ENCODE assay signal across 26 cellular contexts in genomic region chr2:143133783-143134182, GRCh38. TPM values are rescaled to one million over a fixed set of nuclear protein-coding genes. Genes with fewer than 3 reads are reported as not detected.
A peak's percentile ranks its signal among the peaks of the same experiment; 100 is the strongest.
DNase-seq lines count a peak whose midpoint lies in the region; ATAC-seq, FAIRE-seq and TF ChIP-seq lines count a peak whose summit lies in the region.
"Had no signal": no experiment of that assay in that cellular context is flagged by ENCODE, and none has a peak within 500 bp of the region (broad histone marks: within the 10 kb centered on the region; RNA-seq: fewer than 3 reads in every experiment).

No MANE protein-coding gene starts in this region.

- H3K9me3 ChIP-seq in DND-41 (ENCODE audit: insufficient read depth, low read length, severe bottlenecking): no peaks in the 10 kb centered on the region
- H3K9me3 ChIP-seq in K562 (replicated peaks; ENCODE audit: control insufficient read depth, insufficient read depth, low read depth, low read length): no peaks in the 10 kb centered on the region

- H3K4me3 ChIP-seq in DND-41 (ENCODE audit: low read depth in 1 of 2, low read length in 2 of 2): no peak overlapping the region; a peak in 1 of 4 replicates
- no peak overlapping the region for H3K4me3 ChIP-seq in K562
- H3K4me3 ChIP-seq: SK-N-MC had no signal

- H3K4me1 ChIP-seq in DND-41 (ENCODE audit: insufficient read depth, low read length): peaks cover 77% of the 10 kb centered on the region
- H3K4me1 ChIP-seq in K562 (replicated peaks in 1 of 2; ENCODE audit: control insufficient read depth in 2 of 2, insufficient read depth in 2 of 2, low read length in 2 of 2): no peaks in the 10 kb centered on the region

- no peak for TF ChIP-seq POLR2A in K562 (conservative IDR thresholded peaks at IDR 0.05)

- H3K36me3 ChIP-seq in DND-41 (ENCODE audit: insufficient read depth, low read length): peaks cover 13% of the 10 kb centered on the region
- H3K36me3 ChIP-seq in K562 (ENCODE audit: control insufficient read depth, insufficient read depth, low read length): no peaks in the 10 kb centered on the region

- no peak for TF ChIP-seq EP300 in K562 (IDR thresholded peaks at IDR 0.05; ENCODE audit: low read length)

- no peak for TF ChIP-seq CTCF in DND-41 (IDR thresholded peaks at IDR 0.05; ENCODE audit: borderline replicate concordance, extremely low read depth, low read length, poor library complexity, severe bottlenecking)
- no peak for TF ChIP-seq CTCF in K562 (IDR thresholded peaks at IDR 0.05 in 2 of 3, conservative IDR thresholded peaks at IDR 0.05 in 1 of 3; ENCODE audit: insufficient read depth in 2 of 3, low read depth in 1 of 3, low read length in 3 of 3)

- no peak overlapping the region for H3K4me3 Mint-ChIP-seq in activated naive CD4-positive, alpha-beta T cell treated with anti-CD3 and anti-CD28 coated beads, Interleukin-2, amount 50 U/mL, for 24 hours
- H3K4me3 Mint-ChIP-seq in activated naive CD4-positive, alpha-beta T cell treated with anti-CD3 and anti-CD28 coated beads, Interleukin-2, amount 10 ng/mL, durations not matched to agents 7 days and 5 days: no peak overlapping the region
- H3K4me3 Mint-ChIP-seq in natural killer cell treated with Interleukin-12 subunit alpha and Interleukin-12 subunit beta and Interleukin-15 and Interleukin-18, amount 100 ng/mL, for 72 hours: peak overlapping the region; percentile 2

- peaks cover 5% of the 10 kb centered on the region for H3K9me3 Mint-ChIP-seq in activated naive CD4-positive, alpha-beta T cell treated with anti-CD3 and anti-CD28 coated beads, Interleukin-2, amount 50 U/mL, for 24 hours
- H3K9me3 Mint-ChIP-seq in activated naive CD4-positive, alpha-beta T cell treated with anti-CD3 and anti-CD28 coated beads, Interleukin-2, amount 10 ng/mL, durations not matched to agents 7 days and 5 days: peaks cover 2% of the 10 kb centered on the region
- no peaks in the 10 kb centered on the region for H3K9me3 Mint-ChIP-seq in natural killer cell treated with Interleukin-12 subunit alpha and Interleukin-12 subunit beta and Interleukin-15 and Interleukin-18, amount 100 ng/mL, for 72 hours

- H3K9ac ChIP-seq in DND-41 (ENCODE audit: low read depth, low read length) (no peak overlapping the region), K562 (ENCODE audit: insufficient read depth in 1 of 2, low read depth in 2 of 2, low read length in 2 of 2) (no peak overlapping the region)
- H3K9ac ChIP-seq: KMS-11 had no signal

- peaks cover 16% of the 10 kb centered on the region for H3K36me3 Mint-ChIP-seq in activated naive CD4-positive, alpha-beta T cell treated with anti-CD3 and anti-CD28 coated beads, Interleukin-2, amount 50 U/mL, for 24 hours
- H3K36me3 Mint-ChIP-seq in activated naive CD4-positive, alpha-beta T cell treated with anti-CD3 and anti-CD28 coated beads, Interleukin-2, amount 10 ng/mL, durations not matched to agents 7 days and 5 days: peaks cover 49% of the 10 kb centered on the region
- peaks cover 24% of the 10 kb centered on the region for H3K36me3 Mint-ChIP-seq in natural killer cell treated with Interleukin-12 subunit alpha and Interleukin-12 subunit beta and Interleukin-15 and Interleukin-18, amount 100 ng/mL, for 72 hours

- BruUV-seq in K562 (replicated peaks; lab: Mats Ljungman, UMichigan): no TSS peak

- DNase-seq in activated naive CD4-positive, alpha-beta T cell treated with anti-CD3 and anti-CD28 coated beads, Interleukin-2, amount 10 ng/mL, durations not matched to agents 7 days and 5 days: no peak
- DNase-seq in DND-41: no peak
- no peak for DNase-seq in K562 (ENCODE audit: extremely low read depth in 1 of 4, low spot score in 3 of 4)
- no peak for DNase-seq in natural killer cell treated with Interleukin-12 subunit alpha and Interleukin-12 subunit beta and Interleukin-15 and Interleukin-18, amount 100 ng/mL, for 72 hours (ENCODE audit: low spot score)
- DNase-seq in COR-L47 (lab: John Stamatoyannopoulos, UW): no peak
- no peak for DNase-seq in stimulated activated naive CD4-positive, alpha-beta T cell treated with Interleukin-2 at 50 U/mL for 16 hours (lab: John Stamatoyannopoulos, UW)
- DNase-seq in NCI-H1417 treated with DMSO at 0.1 percent for 48 hours (lab: John Stamatoyannopoulos, UW): no peak
- DNase-seq: C1 segment of cervical spinal cord, DMS53, GDM1, HCEC 1CT, IMR-90, NCI-H1048, NCI-H1417, NCI-H187, NCI-H2081 treated with DMSO at 0.1 percent for 48 hours, NCI-H2171 treated with DMSO at 0.1 percent for 48 hours, NCI-H524, NCI-H774, SIG-M5 had no signal

- POLR2A ChIA-PET in K562 (lab: Yijun Ruan, JAX): no interaction called here

- H3K4me1 Mint-ChIP-seq in activated naive CD4-positive, alpha-beta T cell treated with anti-CD3 and anti-CD28 coated beads, Interleukin-2, amount 50 U/mL, for 24 hours: peaks cover 80% of the 10 kb centered on the region
- H3K4me1 Mint-ChIP-seq in activated naive CD4-positive, alpha-beta T cell treated with anti-CD3 and anti-CD28 coated beads, Interleukin-2, amount 10 ng/mL, durations not matched to agents 7 days and 5 days: peaks cover 63% of the 10 kb centered on the region
- H3K4me1 Mint-ChIP-seq in natural killer cell treated with Interleukin-12 subunit alpha and Interleukin-12 subunit beta and Interleukin-15 and Interleukin-18, amount 100 ng/mL, for 72 hours (ENCODE audit: low read depth in 2 of 2): peaks cover 42 to 65% of the 10 kb centered on the region in 2 donors

- no peaks in the 10 kb centered on the region for H3K27me3 ChIP-seq in DND-41 (ENCODE audit: insufficient read depth, low read length, poor library complexity)
- no peaks in the 10 kb centered on the region for H3K27me3 ChIP-seq in K562 (ENCODE audit: control insufficient read depth in 2 of 2, insufficient read depth in 2 of 2, low read length in 2 of 2)

- H2AFZ ChIP-seq in DND-41 (ENCODE audit: low read depth, low read length) (no peak overlapping the region), K562 (ENCODE audit: low read depth, low read length) (no peak overlapping the region)

- peaks cover 96% of the 10 kb centered on the region for H3K79me2 ChIP-seq in DND-41 (ENCODE audit: insufficient read depth, low read length)
- peaks cover 11% of the 10 kb centered on the region; the same call in 2 of the 3 replicates for H3K79me2 ChIP-seq in K562 (ENCODE audit: control insufficient read depth, insufficient read depth, low read length)

- ATAC-seq in DND-41 (ENCODE audit: insufficient read depth, low read depth): no peak
- no peak for ATAC-seq in K562
- no peak for ATAC-seq in natural killer cell treated with Interleukin-12 subunit alpha and Interleukin-12 subunit beta and Interleukin-15 and Interleukin-18, amount 100 ng/mL, for 72 hours

- intact Hi-C loops in K562 (cut with micrococcal nuclease): no loop called here

- no peaks in the 10 kb centered on the region for H3K27me3 Mint-ChIP-seq in activated naive CD4-positive, alpha-beta T cell treated with anti-CD3 and anti-CD28 coated beads, Interleukin-2, amount 50 U/mL, for 24 hours
- H3K27me3 Mint-ChIP-seq in activated naive CD4-positive, alpha-beta T cell treated with anti-CD3 and anti-CD28 coated beads, Interleukin-2, amount 10 ng/mL, durations not matched to agents 7 days and 5 days: no peaks in the 10 kb centered on the region
- no peaks in the 10 kb centered on the region for H3K27me3 Mint-ChIP-seq in natural killer cell treated with Interleukin-12 subunit alpha and Interleukin-12 subunit beta and Interleukin-15 and Interleukin-18, amount 100 ng/mL, for 72 hours

- peak overlapping the region; percentile 71 for H3K27ac Mint-ChIP-seq in activated naive CD4-positive, alpha-beta T cell treated with anti-CD3 and anti-CD28 coated beads, Interleukin-2, amount 50 U/mL, for 24 hours
- H3K27ac Mint-ChIP-seq in activated naive CD4-positive, alpha-beta T cell treated with anti-CD3 and anti-CD28 coated beads, Interleukin-2, amount 10 ng/mL, durations not matched to agents 7 days and 5 days: no peak overlapping the region
- H3K27ac Mint-ChIP-seq in natural killer cell treated with Interleukin-12 subunit alpha and Interleukin-12 subunit beta and Interleukin-15 and Interleukin-18, amount 100 ng/mL, for 72 hours: peak overlapping the region in 1 of 2 donors; percentile 53

- H4K20me1 ChIP-seq in DND-41 (ENCODE audit: insufficient read depth, low read length): peaks cover 50% of the 10 kb centered on the region; the same call in 1 of the 2 replicates
- no peaks in the 10 kb centered on the region for H4K20me1 ChIP-seq in K562 (replicated peaks; ENCODE audit: control insufficient read depth, insufficient read depth, low read length)

- in situ Hi-C loops in K562 (cut with MboI): no loop called here

- TF ChIP-seq RAD21 in K562 (CRISPR knock-in tag; conservative IDR thresholded peaks at IDR 0.05 in 1 of 2, IDR thresholded peaks at IDR 0.05 in 1 of 2): no peak

- peak overlapping the region; percentile 50 for H3K4me2 ChIP-seq in DND-41 (ENCODE audit: insufficient read depth, low read length)
- H3K4me2 ChIP-seq in K562 (ENCODE audit: insufficient read depth, low read length): no peak overlapping the region
- H3K4me2 ChIP-seq: KMS-11 had no signal

- no peak for FAIRE-seq in K562 (lab: Jason Lieb, UNC)
- FAIRE-seq: H1, RCC 7860 had no signal

- H3K9me1 ChIP-seq in K562 (ENCODE audit: control insufficient read depth, insufficient read depth, low read length): no peaks in the 10 kb centered on the region

- H3K27ac ChIP-seq in DND-41 (ENCODE audit: low read length) (no peak overlapping the region), K562 (ENCODE audit: extremely low read depth, low read depth, low read length) (no peak overlapping the region)
- H3K27ac ChIP-seq: KMS-11 had no signal

- CTCF ChIA-PET in activated naive CD4-positive, alpha-beta T cell treated with anti-CD3 and anti-CD28 coated beads, Interleukin-2, amount 10 ng/mL, durations not matched to agents 7 days and 5 days (lab: Charles Lee): no interaction called here
- CTCF ChIA-PET in K562 (lab: Yijun Ruan, JAX; ENCODE audit: low intra/inter-chr PET ratio): no interaction called here

- 19% methylated on average over 2 of the region's 2 CpGs for WGBS in K562 (ENCODE audit: insufficient coverage, low coverage, missing lambda C conversion rate)

RNA-seq across cellular contexts. Expression of gene ARHGAP15, which starts 4.6 kb away (rescaled TPM):
- total RNA-seq in K562 (2011; cell fraction: chromatin; rRNA removed; ENCODE audit: low replicate concordance): 0.76 and 3.6 TPM in 2 replicates
- total RNA-seq in K562 (2011; cell fraction: nucleolus; rRNA removed): 0.66 and 0.83 TPM in 2 replicates
- 0.95 and 0.99 TPM in 2 replicates for total RNA-seq in K562 (2011; cell fraction: nucleoplasm; rRNA removed)
- total RNA-seq in K562 (2014; rRNA removed) (3.9 and 5.0 TPM in 2 replicates), K562 (2014; rRNA removed; fragmentation: Illumina TruSeq; extraction: Trizol) (8.9 and 9.3 TPM in 2 replicates), K562 (2015; rRNA removed; fragmentation: Illumina TruSeq; extraction: Trizol) (16.3 and 17.9 TPM in 2 replicates), K562 (2021) (4.2 and 5.1 TPM in 2 replicates)
- polyA plus RNA-seq in K562 (2011; rRNA removed) (0.77 and 1.5 TPM in 2 replicates), K562 (2014; fragmentation: Illumina TruSeq; extraction: Trizol) (6.1 and 7.6 TPM in 2 replicates), K562 (2014; fragmentation: Nextera tagmentation; extraction: Ambion mirVana) (10 to 100 TPM in 1 of 2 experiments, 1 to 10 TPM in 1; 8.9 to 12.6 TPM), K562 (2014; rRNA removed) (4.7 and 7.9 TPM in 2 replicates)
- polyA plus RNA-seq in K562 (2011; cell fraction: cytosol; rRNA removed): 0.07 and 0.22 TPM in 2 replicates
- polyA plus RNA-seq in K562 (2011; cell fraction: nucleus; rRNA removed): 0.39 and 0.57 TPM in 2 replicates
- 9.7 and 15.5 TPM in 2 replicates for polyA plus RNA-seq in K562 (2012)
- polyA minus RNA-seq in K562 (2011; rRNA and poly(A)+ RNA removed): 1.3 and 5.1 TPM in 2 replicates
- 1.9 TPM in 1 of 2 replicates, not detected in the other for polyA minus RNA-seq in K562 (2011; cell fraction: cytosol; rRNA and poly(A)+ RNA removed)
- polyA minus RNA-seq in K562 (2011; cell fraction: nucleus; rRNA and poly(A)+ RNA removed): 2.7 and 3.0 TPM in 2 replicates
- total RNA-seq in natural killer cell treated with Interleukin-12 subunit alpha and Interleukin-12 subunit beta and Interleukin-15 and Interleukin-18, amount 100 ng/mL, for 72 hours: 100 to 1,000 TPM in 1 of 2 donors, 10 to 100 TPM in 1; 80.6 to 133 TPM
- total RNA-seq: A673, H1, IMR-90 had no signal
- polyA plus RNA-seq: H1, IMR-90 had no signal

Comparison
In these comparisons a context has a peak if more than half of its experiments do, and no peak if none do; other contexts are left out.
1. RNA of gene ARHGAP15, which starts 4.6 kb away (total RNA-seq): 80.6 to 133 TPM in natural killer cell treated with Interleukin-12 subunit alpha and Interleukin-12 subunit beta and Interleukin-15 and Interleukin-18, amount 100 ng/mL, for 72 hours; 0.66 to 17.9 TPM in K562; every median in the first group is over 4 times any median in the second.